Comparison of ENCODE assay signal across 1 cellular context in the genomic region with DNA sequence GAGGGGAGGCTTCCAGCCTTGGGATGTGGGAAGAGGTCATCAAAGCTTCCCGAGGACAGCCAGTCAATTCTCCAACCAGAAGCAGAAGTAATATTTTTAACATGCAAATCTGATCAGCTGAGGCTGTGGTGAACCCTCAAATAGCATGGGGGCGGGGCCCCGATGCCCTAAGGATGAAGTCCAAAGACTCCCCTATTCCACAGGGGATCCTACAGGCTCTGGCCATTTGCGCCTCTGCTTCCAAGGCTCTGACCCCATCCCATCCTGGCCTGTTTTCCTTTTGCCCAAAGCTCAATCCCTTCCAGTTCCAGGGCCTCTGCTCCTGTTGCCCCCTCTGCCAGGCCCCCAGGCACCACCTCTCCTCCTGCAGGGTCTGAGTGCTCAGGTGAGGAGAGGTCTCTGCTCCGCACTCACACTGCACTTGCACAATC.
TF ChIP-seq lines count a peak whose summit lies in the region.

No MANE protein-coding gene starts in this region.

TF ChIP-seq in GM12878, 131 proteins besides CTCF, POLR2A, EP300 and RAD21 (continued from another document and continues in another):
- TF ChIP-seq, protein P1, sequence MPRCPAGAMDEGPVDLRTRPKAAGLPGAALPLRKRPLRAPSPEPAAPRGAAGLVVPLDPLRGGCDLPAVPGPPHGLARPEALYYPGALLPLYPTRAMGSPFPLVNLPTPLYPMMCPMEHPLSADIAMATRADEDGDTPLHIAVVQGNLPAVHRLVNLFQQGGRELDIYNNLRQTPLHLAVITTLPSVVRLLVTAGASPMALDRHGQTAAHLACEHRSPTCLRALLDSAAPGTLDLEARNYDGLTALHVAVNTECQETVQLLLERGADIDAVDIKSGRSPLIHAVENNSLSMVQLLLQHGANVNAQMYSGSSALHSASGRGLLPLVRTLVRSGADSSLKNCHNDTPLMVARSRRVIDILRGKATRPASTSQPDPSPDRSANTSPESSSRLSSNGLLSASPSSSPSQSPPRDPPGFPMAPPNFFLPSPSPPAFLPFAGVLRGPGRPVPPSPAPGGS (IDR thresholded peaks at IDR 0.05; ENCODE audit: borderline replicate concordance, insufficient read depth, low read depth, low read length, poor library complexity, severe bottlenecking): no peak
- TF ChIP-seq, protein P2, sequence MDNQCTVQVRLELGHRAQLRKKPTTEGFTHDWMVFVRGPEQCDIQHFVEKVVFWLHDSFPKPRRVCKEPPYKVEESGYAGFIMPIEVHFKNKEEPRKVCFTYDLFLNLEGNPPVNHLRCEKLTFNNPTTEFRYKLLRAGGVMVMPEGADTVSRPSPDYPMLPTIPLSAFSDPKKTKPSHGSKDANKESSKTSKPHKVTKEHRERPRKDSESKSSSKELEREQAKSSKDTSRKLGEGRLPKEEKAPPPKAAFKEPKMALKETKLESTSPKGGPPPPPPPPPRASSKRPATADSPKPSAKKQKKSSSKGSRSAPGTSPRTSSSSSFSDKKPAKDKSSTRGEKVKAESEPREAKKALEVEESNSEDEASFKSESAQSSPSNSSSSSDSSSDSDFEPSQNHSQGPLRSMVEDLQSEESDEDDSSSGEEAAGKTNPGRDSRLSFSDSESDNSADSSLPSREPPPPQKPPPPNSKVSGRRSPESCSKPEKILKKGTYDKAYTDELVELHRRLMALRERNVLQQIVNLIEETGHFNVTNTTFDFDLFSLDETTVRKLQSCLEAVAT (IDR thresholded peaks at IDR 0.05): 0 out of 2 replicates have a peak, but pooled peaks have one; percentile 25
- TF ChIP-seq IKZF1 (conservative IDR thresholded peaks at IDR 0.05) (peak; percentile 87), MYB (IDR thresholded peaks at IDR 0.05; ENCODE audit: borderline replicate concordance, low read depth, low read length) (no peak), STAT1 (conservative IDR thresholded peaks at IDR 0.05) (no peak), SMARCA5 (IDR thresholded peaks at IDR 0.05) (no peak), POU2F2 (IDR thresholded peaks at IDR 0.05; ENCODE audit: borderline replicate concordance, low read depth, low read length) (peak; percentile 97), CBX5 (IDR thresholded peaks at IDR 0.05; ENCODE audit: low read depth) (no peak), KDM1A (IDR thresholded peaks at IDR 0.05; ENCODE audit: borderline replicate concordance) (no peak), TCF12 (IDR thresholded peaks at IDR 0.05; ENCODE audit: low read depth, low read length) (no peak), TAF1 (IDR thresholded peaks at IDR 0.05; ENCODE audit: borderline replicate concordance, low read depth, low read length) (no peak), HDGF (IDR thresholded peaks at IDR 0.05) (0 out of 2 replicates have a peak, but pooled peaks have one; percentile 61), CBFB (IDR thresholded peaks at IDR 0.05; ENCODE audit: low read depth) (peak; percentile 58; the same call in 1 of the 2 replicates), YY1 (IDR thresholded peaks at IDR 0.05; ENCODE audit: low read depth, low read length) (no peak), EZH2 (IDR thresholded peaks at IDR 0.05; ENCODE audit: borderline replicate concordance, control insufficient read depth, low read depth, low read length) (no peak), EGR1 (IDR thresholded peaks at IDR 0.05; ENCODE audit: borderline replicate concordance in 1 of 2, low read depth in 2 of 2, low read length in 2 of 2) (no peak), TCF3 (IDR thresholded peaks at IDR 0.05; ENCODE audit: borderline replicate concordance, insufficient read depth, low read depth, low read length) (no peak), SREBF2 (IDR thresholded peaks at IDR 0.05; ENCODE audit: low read length) (no peak), SREBF1 (IDR thresholded peaks at IDR 0.05; ENCODE audit: low read length) (no peak), FOXK2 (IDR thresholded peaks at IDR 0.05) (no peak), BHLHE40 (IDR thresholded peaks at IDR 0.05; ENCODE audit: borderline replicate concordance in 1 of 2, low read depth in 2 of 2, low read length in 1 of 2) (peak; percentile 57 to 70; a peak in 3 of 4 replicates)
- TF ChIP-seq, protein P3, sequence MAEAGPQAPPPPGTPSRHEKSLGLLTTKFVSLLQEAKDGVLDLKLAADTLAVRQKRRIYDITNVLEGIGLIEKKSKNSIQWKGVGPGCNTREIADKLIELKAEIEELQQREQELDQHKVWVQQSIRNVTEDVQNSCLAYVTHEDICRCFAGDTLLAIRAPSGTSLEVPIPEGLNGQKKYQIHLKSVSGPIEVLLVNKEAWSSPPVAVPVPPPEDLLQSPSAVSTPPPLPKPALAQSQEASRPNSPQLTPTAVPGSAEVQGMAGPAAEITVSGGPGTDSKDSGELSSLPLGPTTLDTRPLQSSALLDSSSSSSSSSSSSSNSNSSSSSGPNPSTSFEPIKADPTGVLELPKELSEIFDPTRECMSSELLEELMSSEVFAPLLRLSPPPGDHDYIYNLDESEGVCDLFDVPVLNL (IDR thresholded peaks at IDR 0.05; ENCODE audit: low read depth, low read length): no peak
- TF ChIP-seq, protein P4, sequence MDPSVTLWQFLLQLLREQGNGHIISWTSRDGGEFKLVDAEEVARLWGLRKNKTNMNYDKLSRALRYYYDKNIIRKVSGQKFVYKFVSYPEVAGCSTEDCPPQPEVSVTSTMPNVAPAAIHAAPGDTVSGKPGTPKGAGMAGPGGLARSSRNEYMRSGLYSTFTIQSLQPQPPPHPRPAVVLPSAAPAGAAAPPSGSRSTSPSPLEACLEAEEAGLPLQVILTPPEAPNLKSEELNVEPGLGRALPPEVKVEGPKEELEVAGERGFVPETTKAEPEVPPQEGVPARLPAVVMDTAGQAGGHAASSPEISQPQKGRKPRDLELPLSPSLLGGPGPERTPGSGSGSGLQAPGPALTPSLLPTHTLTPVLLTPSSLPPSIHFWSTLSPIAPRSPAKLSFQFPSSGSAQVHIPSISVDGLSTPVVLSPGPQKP (IDR thresholded peaks at IDR 0.05; ENCODE audit: low read depth, low read length): no peak
- TF ChIP-seq, protein P5, sequence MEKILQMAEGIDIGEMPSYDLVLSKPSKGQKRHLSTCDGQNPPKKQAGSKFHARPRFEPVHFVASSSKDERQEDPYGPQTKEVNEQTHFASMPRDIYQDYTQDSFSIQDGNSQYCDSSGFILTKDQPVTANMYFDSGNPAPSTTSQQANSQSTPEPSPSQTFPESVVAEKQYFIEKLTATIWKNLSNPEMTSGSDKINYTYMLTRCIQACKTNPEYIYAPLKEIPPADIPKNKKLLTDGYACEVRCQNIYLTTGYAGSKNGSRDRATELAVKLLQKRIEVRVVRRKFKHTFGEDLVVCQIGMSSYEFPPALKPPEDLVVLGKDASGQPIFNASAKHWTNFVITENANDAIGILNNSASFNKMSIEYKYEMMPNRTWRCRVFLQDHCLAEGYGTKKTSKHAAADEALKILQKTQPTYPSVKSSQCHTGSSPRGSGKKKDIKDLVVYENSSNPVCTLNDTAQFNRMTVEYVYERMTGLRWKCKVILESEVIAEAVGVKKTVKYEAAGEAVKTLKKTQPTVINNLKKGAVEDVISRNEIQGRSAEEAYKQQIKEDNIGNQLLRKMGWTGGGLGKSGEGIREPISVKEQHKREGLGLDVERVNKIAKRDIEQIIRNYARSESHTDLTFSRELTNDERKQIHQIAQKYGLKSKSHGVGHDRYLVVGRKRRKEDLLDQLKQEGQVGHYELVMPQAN (conservative IDR thresholded peaks at IDR 0.05): no peak
- TF ChIP-seq, protein P6, sequence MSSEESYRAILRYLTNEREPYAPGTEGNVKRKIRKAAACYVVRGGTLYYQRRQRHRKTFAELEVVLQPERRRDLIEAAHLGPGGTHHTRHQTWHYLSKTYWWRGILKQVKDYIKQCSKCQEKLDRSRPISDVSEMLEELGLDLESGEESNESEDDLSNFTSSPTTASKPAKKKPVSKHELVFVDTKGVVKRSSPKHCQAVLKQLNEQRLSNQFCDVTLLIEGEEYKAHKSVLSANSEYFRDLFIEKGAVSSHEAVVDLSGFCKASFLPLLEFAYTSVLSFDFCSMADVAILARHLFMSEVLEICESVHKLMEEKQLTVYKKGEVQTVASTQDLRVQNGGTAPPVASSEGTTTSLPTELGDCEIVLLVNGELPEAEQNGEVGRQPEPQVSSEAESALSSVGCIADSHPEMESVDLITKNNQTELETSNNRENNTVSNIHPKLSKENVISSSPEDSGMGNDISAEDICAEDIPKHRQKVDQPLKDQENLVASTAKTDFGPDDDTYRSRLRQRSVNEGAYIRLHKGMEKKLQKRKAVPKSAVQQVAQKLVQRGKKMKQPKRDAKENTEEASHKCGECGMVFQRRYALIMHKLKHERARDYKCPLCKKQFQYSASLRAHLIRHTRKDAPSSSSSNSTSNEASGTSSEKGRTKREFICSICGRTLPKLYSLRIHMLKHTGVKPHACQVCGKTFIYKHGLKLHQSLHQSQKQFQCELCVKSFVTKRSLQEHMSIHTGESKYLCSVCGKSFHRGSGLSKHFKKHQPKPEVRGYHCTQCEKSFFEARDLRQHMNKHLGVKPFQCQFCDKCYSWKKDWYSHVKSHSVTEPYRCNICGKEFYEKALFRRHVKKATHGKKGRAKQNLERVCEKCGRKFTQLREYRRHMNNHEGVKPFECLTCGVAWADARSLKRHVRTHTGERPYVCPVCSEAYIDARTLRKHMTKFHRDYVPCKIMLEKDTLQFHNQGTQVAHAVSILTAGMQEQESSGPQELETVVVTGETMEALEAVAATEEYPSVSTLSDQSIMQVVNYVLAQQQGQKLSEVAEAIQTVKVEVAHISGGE (CRISPR knock-in tag; IDR thresholded peaks at IDR 0.05): no peak
- TF ChIP-seq, protein P7, sequence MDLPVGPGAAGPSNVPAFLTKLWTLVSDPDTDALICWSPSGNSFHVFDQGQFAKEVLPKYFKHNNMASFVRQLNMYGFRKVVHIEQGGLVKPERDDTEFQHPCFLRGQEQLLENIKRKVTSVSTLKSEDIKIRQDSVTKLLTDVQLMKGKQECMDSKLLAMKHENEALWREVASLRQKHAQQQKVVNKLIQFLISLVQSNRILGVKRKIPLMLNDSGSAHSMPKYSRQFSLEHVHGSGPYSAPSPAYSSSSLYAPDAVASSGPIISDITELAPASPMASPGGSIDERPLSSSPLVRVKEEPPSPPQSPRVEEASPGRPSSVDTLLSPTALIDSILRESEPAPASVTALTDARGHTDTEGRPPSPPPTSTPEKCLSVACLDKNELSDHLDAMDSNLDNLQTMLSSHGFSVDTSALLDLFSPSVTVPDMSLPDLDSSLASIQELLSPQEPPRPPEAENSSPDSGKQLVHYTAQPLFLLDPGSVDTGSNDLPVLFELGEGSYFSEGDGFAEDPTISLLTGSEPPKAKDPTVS (IDR thresholded peaks at IDR 0.05; ENCODE audit: low read depth, low read length): no peak
- TF ChIP-seq, protein P8, sequence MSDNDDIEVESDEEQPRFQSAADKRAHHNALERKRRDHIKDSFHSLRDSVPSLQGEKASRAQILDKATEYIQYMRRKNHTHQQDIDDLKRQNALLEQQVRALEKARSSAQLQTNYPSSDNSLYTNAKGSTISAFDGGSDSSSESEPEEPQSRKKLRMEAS (IDR thresholded peaks at IDR 0.05; ENCODE audit: low read depth, low read length): no peak
- TF ChIP-seq, protein P9, sequence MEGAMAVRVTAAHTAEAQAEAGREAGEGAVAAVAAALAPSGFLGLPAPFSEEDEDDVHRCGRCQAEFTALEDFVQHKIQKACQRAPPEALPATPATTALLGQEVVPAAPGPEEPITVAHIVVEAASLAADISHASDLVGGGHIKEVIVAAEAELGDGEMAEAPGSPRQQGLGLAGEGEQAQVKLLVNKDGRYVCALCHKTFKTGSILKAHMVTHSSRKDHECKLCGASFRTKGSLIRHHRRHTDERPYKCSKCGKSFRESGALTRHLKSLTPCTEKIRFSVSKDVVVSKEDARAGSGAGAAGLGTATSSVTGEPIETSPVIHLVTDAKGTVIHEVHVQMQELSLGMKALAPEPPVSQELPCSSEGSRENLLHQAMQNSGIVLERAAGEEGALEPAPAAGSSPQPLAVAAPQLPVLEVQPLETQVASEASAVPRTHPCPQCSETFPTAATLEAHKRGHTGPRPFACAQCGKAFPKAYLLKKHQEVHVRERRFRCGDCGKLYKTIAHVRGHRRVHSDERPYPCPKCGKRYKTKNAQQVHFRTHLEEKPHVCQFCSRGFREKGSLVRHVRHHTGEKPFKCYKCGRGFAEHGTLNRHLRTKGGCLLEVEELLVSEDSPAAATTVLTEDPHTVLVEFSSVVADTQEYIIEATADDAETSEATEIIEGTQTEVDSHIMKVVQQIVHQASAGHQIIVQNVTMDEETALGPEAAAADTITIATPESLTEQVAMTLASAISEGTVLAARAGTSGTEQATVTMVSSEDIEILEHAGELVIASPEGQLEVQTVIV (IDR thresholded peaks at IDR 0.05; ENCODE audit: borderline replicate concordance, partially characterized antibody): no peak
- TF ChIP-seq, protein P10, sequence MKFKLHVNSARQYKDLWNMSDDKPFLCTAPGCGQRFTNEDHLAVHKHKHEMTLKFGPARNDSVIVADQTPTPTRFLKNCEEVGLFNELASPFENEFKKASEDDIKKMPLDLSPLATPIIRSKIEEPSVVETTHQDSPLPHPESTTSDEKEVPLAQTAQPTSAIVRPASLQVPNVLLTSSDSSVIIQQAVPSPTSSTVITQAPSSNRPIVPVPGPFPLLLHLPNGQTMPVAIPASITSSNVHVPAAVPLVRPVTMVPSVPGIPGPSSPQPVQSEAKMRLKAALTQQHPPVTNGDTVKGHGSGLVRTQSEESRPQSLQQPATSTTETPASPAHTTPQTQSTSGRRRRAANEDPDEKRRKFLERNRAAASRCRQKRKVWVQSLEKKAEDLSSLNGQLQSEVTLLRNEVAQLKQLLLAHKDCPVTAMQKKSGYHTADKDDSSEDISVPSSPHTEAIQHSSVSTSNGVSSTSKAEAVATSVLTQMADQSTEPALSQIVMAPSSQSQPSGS (IDR thresholded peaks at IDR 0.05; ENCODE audit: low read length): no peak
- TF ChIP-seq, protein P11, sequence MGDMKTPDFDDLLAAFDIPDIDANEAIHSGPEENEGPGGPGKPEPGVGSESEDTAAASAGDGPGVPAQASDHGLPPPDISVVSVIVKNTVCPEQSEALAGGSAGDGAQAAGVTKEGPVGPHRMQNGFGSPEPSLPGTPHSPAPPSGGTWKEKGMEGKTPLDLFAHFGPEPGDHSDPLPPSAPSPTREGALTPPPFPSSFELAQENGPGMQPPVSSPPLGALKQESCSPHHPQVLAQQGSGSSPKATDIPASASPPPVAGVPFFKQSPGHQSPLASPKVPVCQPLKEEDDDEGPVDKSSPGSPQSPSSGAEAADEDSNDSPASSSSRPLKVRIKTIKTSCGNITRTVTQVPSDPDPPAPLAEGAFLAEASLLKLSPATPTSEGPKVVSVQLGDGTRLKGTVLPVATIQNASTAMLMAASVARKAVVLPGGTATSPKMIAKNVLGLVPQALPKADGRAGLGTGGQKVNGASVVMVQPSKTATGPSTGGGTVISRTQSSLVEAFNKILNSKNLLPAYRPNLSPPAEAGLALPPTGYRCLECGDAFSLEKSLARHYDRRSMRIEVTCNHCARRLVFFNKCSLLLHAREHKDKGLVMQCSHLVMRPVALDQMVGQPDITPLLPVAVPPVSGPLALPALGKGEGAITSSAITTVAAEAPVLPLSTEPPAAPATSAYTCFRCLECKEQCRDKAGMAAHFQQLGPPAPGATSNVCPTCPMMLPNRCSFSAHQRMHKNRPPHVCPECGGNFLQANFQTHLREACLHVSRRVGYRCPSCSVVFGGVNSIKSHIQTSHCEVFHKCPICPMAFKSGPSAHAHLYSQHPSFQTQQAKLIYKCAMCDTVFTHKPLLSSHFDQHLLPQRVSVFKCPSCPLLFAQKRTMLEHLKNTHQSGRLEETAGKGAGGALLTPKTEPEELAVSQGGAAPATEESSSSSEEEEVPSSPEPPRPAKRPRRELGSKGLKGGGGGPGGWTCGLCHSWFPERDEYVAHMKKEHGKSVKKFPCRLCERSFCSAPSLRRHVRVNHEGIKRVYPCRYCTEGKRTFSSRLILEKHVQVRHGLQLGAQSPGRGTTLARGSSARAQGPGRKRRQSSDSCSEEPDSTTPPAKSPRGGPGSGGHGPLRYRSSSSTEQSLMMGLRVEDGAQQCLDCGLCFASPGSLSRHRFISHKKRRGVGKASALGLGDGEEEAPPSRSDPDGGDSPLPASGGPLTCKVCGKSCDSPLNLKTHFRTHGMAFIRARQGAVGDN (IDR thresholded peaks at IDR 0.05): no peak
